In genomic region chr7:84637568-84638338, GRCh38 we compare ENCODE assay signal across 1 cellular context.
TF ChIP-seq lines count a peak whose summit lies in the region.

No MANE protein-coding gene starts in this region.

TF ChIP-seq in SK-N-SH, 30 proteins besides CTCF, POLR2A, EP300 and RAD21 (continued from another document):
- TF ChIP-seq ZBTB33 (IDR thresholded peaks at IDR 0.05; ENCODE audit: borderline replicate concordance, low read depth) (0 out of 2 replicates have a peak, but pooled peaks have one; percentile 20), TEAD4 (IDR thresholded peaks at IDR 0.05; ENCODE audit: borderline replicate concordance, insufficient read depth) (peak; percentile 99), FOXJ3 (CRISPR knock-in tag; IDR thresholded peaks at IDR 0.05) (no peak), FOXM1 (IDR thresholded peaks at IDR 0.05; ENCODE audit: low read depth) (peak; percentile 90; the same call in 1 of the 2 replicates), JUND (IDR thresholded peaks at IDR 0.05) (peak; percentile 87), MXI1 (IDR thresholded peaks at IDR 0.05; ENCODE audit: low read depth, low read length) (no peak), NRF1 (IDR thresholded peaks at IDR 0.05; ENCODE audit: low read depth, low read length) (no peak), IRF3 (IDR thresholded peaks at IDR 0.05; ENCODE audit: low read depth, low read length) (no peak), MAX (IDR thresholded peaks at IDR 0.05; ENCODE audit: low read depth) (peak; percentile 64), CHD2 (IDR thresholded peaks at IDR 0.05; ENCODE audit: low read length, partially characterized antibody) (no peak), RFX5 (IDR thresholded peaks at IDR 0.05; ENCODE audit: low read length) (no peak)
TF ChIP-seq in SK-N-SH: peak in this region for 15.
